33 cellular contexts compared by ENCODE assay signal in the genomic region with DNA sequence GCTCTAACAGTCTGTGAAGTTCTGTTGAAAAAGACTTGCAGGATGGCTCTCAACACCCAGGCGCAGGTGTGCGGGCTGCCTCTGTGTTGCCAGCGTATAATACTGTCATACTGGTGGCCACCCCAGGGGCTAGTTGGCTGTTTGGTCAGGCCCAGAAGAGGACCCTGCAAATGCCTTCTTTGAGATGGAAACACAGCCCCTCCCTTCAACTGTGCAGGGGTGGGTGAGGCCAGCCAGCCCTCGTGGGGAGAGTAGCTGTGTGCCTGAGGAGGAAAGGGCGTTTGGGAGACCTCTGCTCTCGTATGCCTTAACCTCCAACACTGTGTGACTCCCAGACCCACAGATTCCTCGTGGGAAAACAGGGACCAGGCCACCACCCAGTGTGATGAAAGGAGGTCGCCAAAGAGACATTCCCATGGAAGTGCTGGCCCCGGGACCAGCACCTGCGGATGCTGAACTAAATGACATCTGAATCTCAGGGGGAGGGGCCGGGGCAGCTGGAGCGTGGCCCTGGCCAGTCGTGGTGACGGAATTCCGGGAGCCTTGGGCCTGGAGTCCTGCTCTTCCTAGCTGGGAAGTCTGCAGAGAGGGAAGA. TPM values are rescaled to one million over a fixed set of nuclear protein-coding genes. Genes with fewer than 3 reads are reported as not detected.
DNase-seq lines count a peak whose midpoint lies in the region; ATAC-seq and TF ChIP-seq lines count a peak whose summit lies in the region.
"Had no signal": no experiment of that assay in that cellular context is flagged by ENCODE, and none has a peak within 500 bp of the region (broad histone marks: within the 10 kb centered on the region; RNA-seq: fewer than 3 reads in every experiment).

No MANE protein-coding gene starts in this region.

- no peaks in the 10 kb centered on the region for H3K9me3 Mint-ChIP-seq in activated naive CD8-positive, alpha-beta T cell treated with anti-CD3 and anti-CD28 coated beads, Interleukin-2, amount 10 ng/mL, durations not matched to agents 7 days and 5 days
- H3K9me3 Mint-ChIP-seq in activated naive CD8-positive, alpha-beta T cell treated with anti-CD3 and anti-CD28 coated beads for 36 hours: no peaks in the 10 kb centered on the region
- H3K9me3 Mint-ChIP-seq: CD4-positive, CD25-positive, alpha-beta regulatory T cell; naive thymus-derived CD4-positive, alpha-beta T cell; stimulated activated naive B cell treated with anti-CD40 and anti-IgM and Interleukin-4, amounts not matched to agents 10 μg/mL and 1 μg/mL and 100 μg/mL, for 72 hours; T-helper 2 cell treated with Interferon-gamma antibody and Interleukin-4, amounts not matched to agents 5 μg/mL and 100 μg/mL, for 36 hours had no signal

- no peak overlapping the region for H3K4me3 Mint-ChIP-seq in activated naive CD8-positive, alpha-beta T cell treated with anti-CD3 and anti-CD28 coated beads, Interleukin-2, amount 10 ng/mL, durations not matched to agents 7 days and 5 days
- no peak overlapping the region for H3K4me3 Mint-ChIP-seq in activated naive CD8-positive, alpha-beta T cell treated with anti-CD3 and anti-CD28 coated beads for 36 hours
- H3K4me3 Mint-ChIP-seq: activated CD8-positive, alpha-beta T cell treated with anti-CD3 and anti-CD28 coated beads, Interleukin-2, amount 10 ng/mL, durations not matched to agents 7 days and 5 days; CD4-positive, CD25-positive, alpha-beta regulatory T cell; naive thymus-derived CD4-positive, alpha-beta T cell; stimulated activated naive B cell treated with anti-CD40 and anti-IgM and Interleukin-4, amounts not matched to agents 10 μg/mL and 1 μg/mL and 100 μg/mL, for 72 hours; T-helper 2 cell treated with Interferon-gamma antibody and Interleukin-4, amounts not matched to agents 5 μg/mL and 100 μg/mL, for 36 hours had no signal

- H3K27ac Mint-ChIP-seq in activated naive CD8-positive, alpha-beta T cell treated with anti-CD3 and anti-CD28 coated beads, Interleukin-2, amount 10 ng/mL, durations not matched to agents 7 days and 5 days: no peak overlapping the region
- no peak overlapping the region for H3K27ac Mint-ChIP-seq in activated naive CD8-positive, alpha-beta T cell treated with anti-CD3 and anti-CD28 coated beads for 36 hours
- H3K27ac Mint-ChIP-seq: activated CD8-positive, alpha-beta T cell treated with anti-CD3 and anti-CD28 coated beads, Interleukin-2, amount 10 ng/mL, durations not matched to agents 7 days and 5 days; CD4-positive, CD25-positive, alpha-beta regulatory T cell; naive thymus-derived CD4-positive, alpha-beta T cell; stimulated activated naive B cell treated with anti-CD40 and anti-IgM and Interleukin-4, amounts not matched to agents 10 μg/mL and 1 μg/mL and 100 μg/mL, for 72 hours; T-helper 2 cell treated with Interferon-gamma antibody and Interleukin-4, amounts not matched to agents 5 μg/mL and 100 μg/mL, for 36 hours had no signal

- H3K4me1 ChIP-seq in left lung (no peaks in the 10 kb centered on the region), tibial artery (no peaks in the 10 kb centered on the region)
- H3K4me1 ChIP-seq: A549 had no signal

- POLR2A ChIA-PET in activated naive CD8-positive, alpha-beta T cell treated with anti-CD3 and anti-CD28 coated beads, Interleukin-2, amount 10 ng/mL, durations not matched to agents 7 days and 5 days (lab: Charles Lee): no interaction called here

- TF ChIP-seq CTCF in left lung (IDR thresholded peaks at IDR 0.05): no peak
- no peak for TF ChIP-seq CTCF in tibial artery (IDR thresholded peaks at IDR 0.05)

- no peak for ATAC-seq in activated naive CD8-positive, alpha-beta T cell treated with anti-CD3 and anti-CD28 coated beads, Interleukin-2, amount 10 ng/mL, durations not matched to agents 7 days and 5 days (ENCODE audit: low read depth)
- no peak for ATAC-seq in left lung
- ATAC-seq: A549; activated CD8-positive, alpha-beta T cell treated with anti-CD3 and anti-CD28 coated beads, Interleukin-2, amount 10 ng/mL, durations not matched to agents 7 days and 5 days; K562; naive thymus-derived CD4-positive, alpha-beta T cell; PC-3; stimulated activated naive B cell treated with anti-CD40 and anti-IgM and Interleukin-4, amounts not matched to agents 10 μg/mL and 1 μg/mL and 100 μg/mL, for 72 hours had no signal

- no peaks in the 10 kb centered on the region for H3K36me3 Mint-ChIP-seq in activated naive CD8-positive, alpha-beta T cell treated with anti-CD3 and anti-CD28 coated beads, Interleukin-2, amount 10 ng/mL, durations not matched to agents 7 days and 5 days
- H3K36me3 Mint-ChIP-seq in activated naive CD8-positive, alpha-beta T cell treated with anti-CD3 and anti-CD28 coated beads for 36 hours: no peaks in the 10 kb centered on the region
- H3K36me3 Mint-ChIP-seq: CD4-positive, CD25-positive, alpha-beta regulatory T cell; naive thymus-derived CD4-positive, alpha-beta T cell; stimulated activated naive B cell treated with anti-CD40 and anti-IgM and Interleukin-4, amounts not matched to agents 10 μg/mL and 1 μg/mL and 100 μg/mL, for 72 hours had no signal

- DNase-seq in activated naive CD8-positive, alpha-beta T cell treated with anti-CD3 and anti-CD28 coated beads, Interleukin-2, amount 10 ng/mL, durations not matched to agents 7 days and 5 days: peak; percentile 11
- DNase-seq in activated naive CD8-positive, alpha-beta T cell treated with anti-CD3 and anti-CD28 coated beads for 36 hours: no peak
- DNase-seq in HuH-7.5 (ENCODE audit: low spot score) (peak; percentile 22), left lung (peak; percentile 23 to 53), tibial artery (peak; percentile 8 to 16), amniotic stem cell (lab: John Stamatoyannopoulos, UW) (no peak), H4 (ENCODE audit: low spot score) (no peak), NOMO-1 (lab: John Stamatoyannopoulos, UW; ENCODE audit: unreplicated experiment in 2 of 2) (no peak)
- DNase-seq: activated CD4-positive, alpha-beta T cell treated with anti-CD3 and anti-CD28 coated beads for 4 hours; activated CD8-positive, alpha-beta T cell treated with anti-CD3 and anti-CD28 coated beads, Interleukin-2, amount 10 ng/mL, durations not matched to agents 7 days and 5 days; activated naive CD4-positive, alpha-beta T cell treated with anti-CD3 and anti-CD28 coated beads, Interleukin-2, amount 50 U/mL, for 16 hours; Calu3; CD4-positive, CD25-positive, alpha-beta regulatory T cell; DND-41; GF-D8; midbrain; naive thymus-derived CD4-positive, alpha-beta T cell; NCI-H1092; NCI-H2029; NCI-H526; NK-92 treated with Interleukin-12 subunit alpha and Interleukin-12 subunit beta, amount 100 ng/mL, for 24 hours; PC-3; stimulated activated naive B cell treated with anti-CD40 and anti-IgM and Interleukin-4, amounts not matched to agents 10 μg/mL and 1 μg/mL and 100 μg/mL, for 72 hours; substantia nigra had no signal

- no peak overlapping the region for H3K27ac ChIP-seq in left lung
- H3K27ac ChIP-seq in tibial artery: no peak overlapping the region
- H3K27ac ChIP-seq: A549, dorsolateral prefrontal cortex, skin epidermis, upper lobe of left lung had no signal

- no peaks in the 10 kb centered on the region for H3K27me3 Mint-ChIP-seq in activated naive CD8-positive, alpha-beta T cell treated with anti-CD3 and anti-CD28 coated beads, Interleukin-2, amount 10 ng/mL, durations not matched to agents 7 days and 5 days
- no peaks in the 10 kb centered on the region for H3K27me3 Mint-ChIP-seq in activated naive CD8-positive, alpha-beta T cell treated with anti-CD3 and anti-CD28 coated beads for 36 hours
- H3K27me3 Mint-ChIP-seq: CD4-positive, CD25-positive, alpha-beta regulatory T cell; naive thymus-derived CD4-positive, alpha-beta T cell had no signal

- peaks cover 5% of the 10 kb centered on the region for H3K4me1 Mint-ChIP-seq in activated naive CD8-positive, alpha-beta T cell treated with anti-CD3 and anti-CD28 coated beads, Interleukin-2, amount 10 ng/mL, durations not matched to agents 7 days and 5 days
- peaks cover 10% of the 10 kb centered on the region for H3K4me1 Mint-ChIP-seq in activated naive CD8-positive, alpha-beta T cell treated with anti-CD3 and anti-CD28 coated beads for 36 hours
- H3K4me1 Mint-ChIP-seq: stimulated activated naive B cell treated with anti-CD40 and anti-IgM and Interleukin-4, amounts not matched to agents 10 μg/mL and 1 μg/mL and 100 μg/mL, for 72 hours had no signal

- intact Hi-C loops in left lung (cut with DNase I) (no loop called here), tibial artery (cut with DNase I; ENCODE audit: low total_unique reads) (no loop called here)

- H3K4me3 ChIP-seq in left lung: no peak overlapping the region
- no peak overlapping the region for H3K4me3 ChIP-seq in tibial artery
- H3K4me3 ChIP-seq: A549, dorsolateral prefrontal cortex, K562, skin epidermis, upper lobe of left lung had no signal

- no peaks in the 10 kb centered on the region for H3K27me3 ChIP-seq in left lung
- peaks cover 0 to 10% of the 10 kb centered on the region in 2 donors for H3K27me3 ChIP-seq in tibial artery
- H3K27me3 ChIP-seq: upper lobe of left lung had no signal

- H3K9me3 ChIP-seq in left lung (no peaks in the 10 kb centered on the region), tibial artery (no peaks in the 10 kb centered on the region)
- H3K9me3 ChIP-seq: A549, upper lobe of left lung had no signal

- H3K36me3 ChIP-seq in left lung: no peaks in the 10 kb centered on the region
- no peaks in the 10 kb centered on the region for H3K36me3 ChIP-seq in tibial artery
- H3K36me3 ChIP-seq: upper lobe of left lung had no signal

RNA-seq across cellular contexts. Expression of gene SCGB3A1, which starts 11.3 kb away (rescaled TPM):
- total RNA-seq in activated naive CD8-positive, alpha-beta T cell treated with anti-CD3 and anti-CD28 coated beads, Interleukin-2, amount 10 ng/mL, durations not matched to agents 7 days and 5 days: 1 to 10 TPM; 6.6 to 7.1 TPM
- total RNA-seq in activated naive CD8-positive, alpha-beta T cell treated with anti-CD3 and anti-CD28 coated beads for 36 hours: 1 to 10 TPM; 1.1 to 1.7 TPM
- 100 to 1,000 TPM in 1 of 2 donors, 10 to 100 TPM in 1; 88.8 to 104 TPM for total RNA-seq in left lung
- total RNA-seq in H4 (2014; rRNA removed; shearing (Covaris generic)): not detected in 2 replicates
- total RNA-seq: activated CD8-positive, alpha-beta T cell treated with anti-CD3 and anti-CD28 coated beads, Interleukin-2, amount 10 ng/mL, durations not matched to agents 7 days and 5 days; Calu3; CD4-positive, CD25-positive, alpha-beta regulatory T cell; fibroblast of lung; M059J; omental fat pad; PC-3 had no signal

RNA-seq across cellular contexts. Expression of gene FLT4, which starts 46.8 kb away (rescaled TPM):
- total RNA-seq in activated naive CD8-positive, alpha-beta T cell treated with anti-CD3 and anti-CD28 coated beads, Interleukin-2, amount 10 ng/mL, durations not matched to agents 7 days and 5 days: 10 to 100 TPM; 11.6 to 13.2 TPM
- total RNA-seq in activated naive CD8-positive, alpha-beta T cell treated with anti-CD3 and anti-CD28 coated beads for 36 hours: 1 to 10 TPM; 5.2 to 6.0 TPM
- 10 to 100 TPM; 21.7 to 24.1 TPM for total RNA-seq in left lung
- total RNA-seq in H4 (2014; rRNA removed; shearing (Covaris generic)): 0.04 TPM in 1 of 2 replicates, not detected in the other
- total RNA-seq: Calu3, M059J, PC-3 had no signal

Comparison
In these comparisons a context has a peak if more than half of its experiments do, and no peak if none do; other contexts are left out.
1. DNase-seq: peak in activated naive CD8-positive, alpha-beta T cell treated with anti-CD3 and anti-CD28 coated beads, Interleukin-2, amount 10 ng/mL, durations not matched to agents 7 days and 5 days (single experiment), HuH-7.5 (single experiment), left lung (2 of 2) and tibial artery (2 of 2); none in activated naive CD8-positive, alpha-beta T cell treated with anti-CD3 and anti-CD28 coated beads for 36 hours (single experiment), amniotic stem cell (single experiment), H4 (single experiment) and NOMO-1 (0 of 2).
2. RNA of gene SCGB3A1, which starts 11.3 kb away (total RNA-seq): 88.8 to 104 TPM in left lung; 6.6 to 7.1 TPM in activated naive CD8-positive, alpha-beta T cell treated with anti-CD3 and anti-CD28 coated beads, Interleukin-2, amount 10 ng/mL, durations not matched to agents 7 days and 5 days, 1.1 to 1.7 TPM in activated naive CD8-positive, alpha-beta T cell treated with anti-CD3 and anti-CD28 coated beads for 36 hours and not detected in H4; every median in the first group is over 10 times any median in the second.